Comparison of ENCODE assay signal across 1 cellular context in the genomic region with DNA sequence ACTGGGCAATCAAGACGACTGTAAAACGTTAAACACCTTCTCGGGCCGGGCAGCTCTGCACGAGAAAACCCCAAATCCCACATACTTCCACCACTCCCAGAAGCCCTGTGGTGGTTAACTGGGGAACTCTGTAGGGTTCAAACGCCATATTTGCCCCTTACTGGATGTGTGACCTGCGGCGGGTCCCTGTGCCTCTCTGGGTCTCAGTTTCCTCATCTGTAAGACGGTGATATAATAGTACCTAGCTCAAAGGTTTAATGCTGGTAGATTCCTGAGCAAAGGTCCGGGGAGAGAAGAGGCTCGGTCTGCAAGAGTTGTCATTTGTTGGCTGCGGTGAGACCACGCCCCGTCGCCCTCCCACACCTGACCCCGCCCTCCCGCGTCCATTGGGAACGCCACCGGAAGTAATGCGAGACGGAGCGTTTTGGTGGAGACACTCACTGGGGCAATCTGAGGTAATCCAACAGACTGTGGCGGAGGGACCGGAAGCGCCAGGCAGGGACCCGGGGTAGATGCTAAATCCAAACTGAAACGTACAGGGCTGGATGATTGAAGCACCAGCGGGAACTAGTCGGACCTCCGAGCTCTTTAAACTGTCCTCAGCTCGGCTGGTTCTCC.
TF ChIP-seq lines count a peak whose summit lies in the region.

No MANE protein-coding gene starts in this region.

TF ChIP-seq in HepG2, 621 proteins besides CTCF, POLR2A, EP300 and RAD21 (continues in another document):
- TF ChIP-seq ZNF235 (CRISPR knock-in tag; IDR thresholded peaks at IDR 0.05; ENCODE audit: borderline replicate concordance) (no peak), ZNF383 (CRISPR knock-in tag; IDR thresholded peaks at IDR 0.05; ENCODE audit: borderline replicate concordance) (no peak), CHCHD3 (CRISPR knock-in tag; IDR thresholded peaks at IDR 0.05) (no peak), ZNF816 (CRISPR knock-in tag; IDR thresholded peaks at IDR 0.05; ENCODE audit: borderline replicate concordance) (peak; percentile 35; the same call in 1 of the 2 replicates), GABPA (IDR thresholded peaks at IDR 0.05; ENCODE audit: low read depth, low read length) (no peak), GABPA (CRISPR knock-in tag; IDR thresholded peaks at IDR 0.05; ENCODE audit: low read depth) (peak; percentile 97), TBP (CRISPR knock-in tag; IDR thresholded peaks at IDR 0.05) (no peak), ZNF282 (IDR thresholded peaks at IDR 0.05; ENCODE audit: partially characterized antibody) (no peak), ZNF607 (CRISPR knock-in tag; IDR thresholded peaks at IDR 0.05; ENCODE audit: borderline replicate concordance) (no peak), ZNF207 (IDR thresholded peaks at IDR 0.05; ENCODE audit: borderline replicate concordance) (no peak), ZNF251 (CRISPR knock-in tag; IDR thresholded peaks at IDR 0.05) (no peak), HNRNPL (IDR thresholded peaks at IDR 0.05; ENCODE audit: low read depth, low read length) (no peak), ZNF446 (CRISPR knock-in tag; IDR thresholded peaks at IDR 0.05) (peak; percentile 65; the same call in 1 of the 2 replicates), ZNF546 (CRISPR knock-in tag; conservative IDR thresholded peaks at IDR 0.05) (no peak), MBNL3 (CRISPR knock-in tag; conservative IDR thresholded peaks at IDR 0.05) (no peak), ZMYM2 (CRISPR knock-in tag; IDR thresholded peaks at IDR 0.05) (no peak), KLF12 (CRISPR knock-in tag; IDR thresholded peaks at IDR 0.05; ENCODE audit: borderline replicate concordance) (peak; percentile 54; the same call in 1 of the 2 replicates), HNF4A (CRISPR knock-in tag; IDR thresholded peaks at IDR 0.05) (peak; percentile 64), NAIF1 (CRISPR knock-in tag; IDR thresholded peaks at IDR 0.05; ENCODE audit: borderline replicate concordance) (no peak; the same call in none of the 2 replicates), ZNF317 (CRISPR knock-in tag; IDR thresholded peaks at IDR 0.05) (0 out of 2 replicates have a peak, but pooled peaks have one; percentile 15), NCOR1 (IDR thresholded peaks at IDR 0.05; ENCODE audit: borderline replicate concordance, low read length) (no peak; the same call in 1 of the 2 replicates), PPARG (CRISPR knock-in tag; conservative IDR thresholded peaks at IDR 0.05) (peak; percentile 34; the same call in 1 of the 2 replicates), DPF2 (CRISPR knock-in tag; IDR thresholded peaks at IDR 0.05; ENCODE audit: borderline replicate concordance, low read depth) (no peak), ZNF350 (CRISPR knock-in tag; IDR thresholded peaks at IDR 0.05; ENCODE audit: borderline replicate concordance, low read depth) (peak; percentile 69), RAD51 (IDR thresholded peaks at IDR 0.05; ENCODE audit: borderline replicate concordance) (no peak), KDM1A (CRISPR knock-in tag; IDR thresholded peaks at IDR 0.05) (no peak), ELF1 (CRISPR knock-in tag; IDR thresholded peaks at IDR 0.05) (peak; percentile 80), CEBPB (IDR thresholded peaks at IDR 0.05; ENCODE audit: borderline replicate concordance, low read depth, low read length) (peak; percentile 62; the same call in 1 of the 2 replicates), HES4 (CRISPR knock-in tag; IDR thresholded peaks at IDR 0.05; ENCODE audit: borderline replicate concordance) (no peak), NCOA2 (CRISPR knock-in tag; IDR thresholded peaks at IDR 0.05) (peak; percentile 36), POLR2AphosphoS5 (IDR thresholded peaks at IDR 0.05; ENCODE audit: low read depth, low read length) (peak; percentile 95), SOX6 (IDR thresholded peaks at IDR 0.05) (no peak), SOX6 (CRISPR knock-in tag; IDR thresholded peaks at IDR 0.05) (no peak; the same call in 1 of the 2 replicates), POLR2G (IDR thresholded peaks at IDR 0.05; ENCODE audit: low read depth, low read length) (peak; percentile 68; the same call in 1 of the 2 replicates), PCBP1 (IDR thresholded peaks at IDR 0.05; ENCODE audit: borderline replicate concordance, low read depth, low read length) (no peak), ZNF672 (CRISPR knock-in tag; IDR thresholded peaks at IDR 0.05) (no peak), ZNF329 (CRISPR knock-in tag; IDR thresholded peaks at IDR 0.05; ENCODE audit: low read depth) (no peak; the same call in 1 of the 2 replicates), BHLHE40 (IDR thresholded peaks at IDR 0.05; ENCODE audit: low read length) (no peak)
- TF ChIP-seq, protein P1, sequence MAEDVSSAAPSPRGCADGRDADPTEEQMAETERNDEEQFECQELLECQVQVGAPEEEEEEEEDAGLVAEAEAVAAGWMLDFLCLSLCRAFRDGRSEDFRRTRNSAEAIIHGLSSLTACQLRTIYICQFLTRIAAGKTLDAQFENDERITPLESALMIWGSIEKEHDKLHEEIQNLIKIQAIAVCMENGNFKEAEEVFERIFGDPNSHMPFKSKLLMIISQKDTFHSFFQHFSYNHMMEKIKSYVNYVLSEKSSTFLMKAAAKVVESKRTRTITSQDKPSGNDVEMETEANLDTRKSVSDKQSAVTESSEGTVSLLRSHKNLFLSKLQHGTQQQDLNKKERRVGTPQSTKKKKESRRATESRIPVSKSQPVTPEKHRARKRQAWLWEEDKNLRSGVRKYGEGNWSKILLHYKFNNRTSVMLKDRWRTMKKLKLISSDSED (CRISPR knock-in tag; IDR thresholded peaks at IDR 0.05), result no peak
- TF ChIP-seq, protein P2, sequence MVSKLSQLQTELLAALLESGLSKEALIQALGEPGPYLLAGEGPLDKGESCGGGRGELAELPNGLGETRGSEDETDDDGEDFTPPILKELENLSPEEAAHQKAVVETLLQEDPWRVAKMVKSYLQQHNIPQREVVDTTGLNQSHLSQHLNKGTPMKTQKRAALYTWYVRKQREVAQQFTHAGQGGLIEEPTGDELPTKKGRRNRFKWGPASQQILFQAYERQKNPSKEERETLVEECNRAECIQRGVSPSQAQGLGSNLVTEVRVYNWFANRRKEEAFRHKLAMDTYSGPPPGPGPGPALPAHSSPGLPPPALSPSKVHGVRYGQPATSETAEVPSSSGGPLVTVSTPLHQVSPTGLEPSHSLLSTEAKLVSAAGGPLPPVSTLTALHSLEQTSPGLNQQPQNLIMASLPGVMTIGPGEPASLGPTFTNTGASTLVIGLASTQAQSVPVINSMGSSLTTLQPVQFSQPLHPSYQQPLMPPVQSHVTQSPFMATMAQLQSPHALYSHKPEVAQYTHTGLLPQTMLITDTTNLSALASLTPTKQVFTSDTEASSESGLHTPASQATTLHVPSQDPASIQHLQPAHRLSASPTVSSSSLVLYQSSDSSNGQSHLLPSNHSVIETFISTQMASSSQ (IDR thresholded peaks at IDR 0.05; ENCODE audit: low read depth), result no peak; the same call in 1 of the 2 replicates
- TF ChIP-seq, protein P2 (CRISPR knock-in tag; IDR thresholded peaks at IDR 0.05; ENCODE audit: borderline replicate concordance), result no peak
- TF ChIP-seq, protein P3, sequence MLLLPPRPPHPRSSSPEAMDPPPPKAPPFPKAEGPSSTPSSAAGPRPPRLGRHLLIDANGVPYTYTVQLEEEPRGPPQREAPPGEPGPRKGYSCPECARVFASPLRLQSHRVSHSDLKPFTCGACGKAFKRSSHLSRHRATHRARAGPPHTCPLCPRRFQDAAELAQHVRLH (CRISPR knock-in tag; IDR thresholded peaks at IDR 0.05; ENCODE audit: borderline replicate concordance, low read depth), result peak; percentile 58; the same call in 1 of the 2 replicates
- TF ChIP-seq, protein P4, sequence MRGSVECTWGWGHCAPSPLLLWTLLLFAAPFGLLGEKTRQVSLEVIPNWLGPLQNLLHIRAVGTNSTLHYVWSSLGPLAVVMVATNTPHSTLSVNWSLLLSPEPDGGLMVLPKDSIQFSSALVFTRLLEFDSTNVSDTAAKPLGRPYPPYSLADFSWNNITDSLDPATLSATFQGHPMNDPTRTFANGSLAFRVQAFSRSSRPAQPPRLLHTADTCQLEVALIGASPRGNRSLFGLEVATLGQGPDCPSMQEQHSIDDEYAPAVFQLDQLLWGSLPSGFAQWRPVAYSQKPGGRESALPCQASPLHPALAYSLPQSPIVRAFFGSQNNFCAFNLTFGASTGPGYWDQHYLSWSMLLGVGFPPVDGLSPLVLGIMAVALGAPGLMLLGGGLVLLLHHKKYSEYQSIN (CRISPR knock-in tag; IDR thresholded peaks at IDR 0.05; ENCODE audit: borderline replicate concordance), result no peak
- TF ChIP-seq, protein P5, sequence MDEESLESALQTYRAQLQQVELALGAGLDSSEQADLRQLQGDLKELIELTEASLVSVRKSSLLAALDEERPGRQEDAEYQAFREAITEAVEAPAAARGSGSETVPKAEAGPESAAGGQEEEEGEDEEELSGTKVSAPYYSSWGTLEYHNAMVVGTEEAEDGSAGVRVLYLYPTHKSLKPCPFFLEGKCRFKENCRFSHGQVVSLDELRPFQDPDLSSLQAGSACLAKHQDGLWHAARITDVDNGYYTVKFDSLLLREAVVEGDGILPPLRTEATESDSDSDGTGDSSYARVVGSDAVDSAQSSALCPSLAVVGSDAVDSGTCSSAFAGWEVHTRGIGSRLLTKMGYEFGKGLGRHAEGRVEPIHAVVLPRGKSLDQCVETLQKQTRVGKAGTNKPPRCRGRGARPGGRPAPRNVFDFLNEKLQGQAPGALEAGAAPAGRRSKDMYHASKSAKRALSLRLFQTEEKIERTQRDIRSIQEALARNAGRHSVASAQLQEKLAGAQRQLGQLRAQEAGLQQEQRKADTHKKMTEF (CRISPR knock-in tag; IDR thresholded peaks at IDR 0.05), result peak; percentile 42
- TF ChIP-seq, protein P6, sequence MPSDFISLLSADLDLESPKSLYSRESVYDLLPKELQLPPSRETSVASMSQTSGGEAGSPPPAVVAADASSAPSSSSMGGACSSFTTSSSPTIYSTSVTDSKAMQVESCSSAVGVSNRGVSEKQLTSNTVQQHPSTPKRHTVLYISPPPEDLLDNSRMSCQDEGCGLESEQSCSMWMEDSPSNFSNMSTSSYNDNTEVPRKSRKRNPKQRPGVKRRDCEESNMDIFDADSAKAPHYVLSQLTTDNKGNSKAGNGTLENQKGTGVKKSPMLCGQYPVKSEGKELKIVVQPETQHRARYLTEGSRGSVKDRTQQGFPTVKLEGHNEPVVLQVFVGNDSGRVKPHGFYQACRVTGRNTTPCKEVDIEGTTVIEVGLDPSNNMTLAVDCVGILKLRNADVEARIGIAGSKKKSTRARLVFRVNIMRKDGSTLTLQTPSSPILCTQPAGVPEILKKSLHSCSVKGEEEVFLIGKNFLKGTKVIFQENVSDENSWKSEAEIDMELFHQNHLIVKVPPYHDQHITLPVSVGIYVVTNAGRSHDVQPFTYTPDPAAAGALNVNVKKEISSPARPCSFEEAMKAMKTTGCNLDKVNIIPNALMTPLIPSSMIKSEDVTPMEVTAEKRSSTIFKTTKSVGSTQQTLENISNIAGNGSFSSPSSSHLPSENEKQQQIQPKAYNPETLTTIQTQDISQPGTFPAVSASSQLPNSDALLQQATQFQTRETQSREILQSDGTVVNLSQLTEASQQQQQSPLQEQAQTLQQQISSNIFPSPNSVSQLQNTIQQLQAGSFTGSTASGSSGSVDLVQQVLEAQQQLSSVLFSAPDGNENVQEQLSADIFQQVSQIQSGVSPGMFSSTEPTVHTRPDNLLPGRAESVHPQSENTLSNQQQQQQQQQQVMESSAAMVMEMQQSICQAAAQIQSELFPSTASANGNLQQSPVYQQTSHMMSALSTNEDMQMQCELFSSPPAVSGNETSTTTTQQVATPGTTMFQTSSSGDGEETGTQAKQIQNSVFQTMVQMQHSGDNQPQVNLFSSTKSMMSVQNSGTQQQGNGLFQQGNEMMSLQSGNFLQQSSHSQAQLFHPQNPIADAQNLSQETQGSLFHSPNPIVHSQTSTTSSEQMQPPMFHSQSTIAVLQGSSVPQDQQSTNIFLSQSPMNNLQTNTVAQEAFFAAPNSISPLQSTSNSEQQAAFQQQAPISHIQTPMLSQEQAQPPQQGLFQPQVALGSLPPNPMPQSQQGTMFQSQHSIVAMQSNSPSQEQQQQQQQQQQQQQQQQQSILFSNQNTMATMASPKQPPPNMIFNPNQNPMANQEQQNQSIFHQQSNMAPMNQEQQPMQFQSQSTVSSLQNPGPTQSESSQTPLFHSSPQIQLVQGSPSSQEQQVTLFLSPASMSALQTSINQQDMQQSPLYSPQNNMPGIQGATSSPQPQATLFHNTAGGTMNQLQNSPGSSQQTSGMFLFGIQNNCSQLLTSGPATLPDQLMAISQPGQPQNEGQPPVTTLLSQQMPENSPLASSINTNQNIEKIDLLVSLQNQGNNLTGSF (CRISPR knock-in tag; IDR thresholded peaks at IDR 0.05), result no peak
- TF ChIP-seq, protein P7, sequence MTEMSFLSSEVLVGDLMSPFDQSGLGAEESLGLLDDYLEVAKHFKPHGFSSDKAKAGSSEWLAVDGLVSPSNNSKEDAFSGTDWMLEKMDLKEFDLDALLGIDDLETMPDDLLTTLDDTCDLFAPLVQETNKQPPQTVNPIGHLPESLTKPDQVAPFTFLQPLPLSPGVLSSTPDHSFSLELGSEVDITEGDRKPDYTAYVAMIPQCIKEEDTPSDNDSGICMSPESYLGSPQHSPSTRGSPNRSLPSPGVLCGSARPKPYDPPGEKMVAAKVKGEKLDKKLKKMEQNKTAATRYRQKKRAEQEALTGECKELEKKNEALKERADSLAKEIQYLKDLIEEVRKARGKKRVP (CRISPR knock-in tag; IDR thresholded peaks at IDR 0.05), result peak in 1 of 2 experiments; percentile 92; a peak in 2 of 4 replicates
- TF ChIP-seq, protein P8, sequence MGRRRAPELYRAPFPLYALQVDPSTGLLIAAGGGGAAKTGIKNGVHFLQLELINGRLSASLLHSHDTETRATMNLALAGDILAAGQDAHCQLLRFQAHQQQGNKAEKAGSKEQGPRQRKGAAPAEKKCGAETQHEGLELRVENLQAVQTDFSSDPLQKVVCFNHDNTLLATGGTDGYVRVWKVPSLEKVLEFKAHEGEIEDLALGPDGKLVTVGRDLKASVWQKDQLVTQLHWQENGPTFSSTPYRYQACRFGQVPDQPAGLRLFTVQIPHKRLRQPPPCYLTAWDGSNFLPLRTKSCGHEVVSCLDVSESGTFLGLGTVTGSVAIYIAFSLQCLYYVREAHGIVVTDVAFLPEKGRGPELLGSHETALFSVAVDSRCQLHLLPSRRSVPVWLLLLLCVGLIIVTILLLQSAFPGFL (CRISPR knock-in tag; IDR thresholded peaks at IDR 0.05), result no peak
- TF ChIP-seq, protein P9, sequence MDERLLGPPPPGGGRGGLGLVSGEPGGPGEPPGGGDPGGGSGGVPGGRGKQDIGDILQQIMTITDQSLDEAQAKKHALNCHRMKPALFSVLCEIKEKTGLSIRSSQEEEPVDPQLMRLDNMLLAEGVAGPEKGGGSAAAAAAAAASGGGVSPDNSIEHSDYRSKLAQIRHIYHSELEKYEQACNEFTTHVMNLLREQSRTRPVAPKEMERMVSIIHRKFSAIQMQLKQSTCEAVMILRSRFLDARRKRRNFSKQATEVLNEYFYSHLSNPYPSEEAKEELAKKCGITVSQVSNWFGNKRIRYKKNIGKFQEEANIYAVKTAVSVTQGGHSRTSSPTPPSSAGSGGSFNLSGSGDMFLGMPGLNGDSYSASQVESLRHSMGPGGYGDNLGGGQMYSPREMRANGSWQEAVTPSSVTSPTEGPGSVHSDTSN (CRISPR knock-in tag; IDR thresholded peaks at IDR 0.05), result no peak
